30 cellular contexts compared by ENCODE assay signal in genomic region chr5:163910226-163910625, GRCh38.
"Had no signal": no experiment of that assay in that cellular context is flagged by ENCODE, and none has a peak within 500 bp of the region (broad histone marks: within the 10 kb centered on the region; RNA-seq: fewer than 3 reads in every experiment).

No MANE protein-coding gene starts in this region.

- H2AFZ ChIP-seq: neural progenitor cell had no signal

- H3K27ac ChIP-seq: left ventricle myocardium inferior, neural progenitor cell, neutrophil, ovary, skin epidermis, stomach, testis, thyroid gland, transverse colon, upper lobe of left lung, vagina had no signal

- H3K9me3 Mint-ChIP-seq: immature natural killer cell, natural killer cell, nephron progenitor cell, neural progenitor cell had no signal

- H3K4me2 ChIP-seq: neural progenitor cell had no signal

- H3K4me1 ChIP-seq: left ventricle myocardium inferior, neural progenitor cell, stomach, testis, thyroid gland, upper lobe of left lung, vagina had no signal

- H3K27me3 Mint-ChIP-seq: naive B cell; progenitor cell of endocrine pancreas; stimulated activated naive B cell treated with anti-CD40 and anti-IgM and Interleukin-4, amounts not matched to agents 10 μg/mL and 1 μg/mL and 100 μg/mL, for 72 hours had no signal

- H3K27ac Mint-ChIP-seq: immature natural killer cell; mesothelial cell of epicardium; natural killer cell; nephron progenitor cell; neural progenitor cell; progenitor cell of endocrine pancreas; stimulated activated naive B cell treated with anti-CD40 and anti-IgM and Interleukin-4, amounts not matched to agents 10 μg/mL and 1 μg/mL and 100 μg/mL, for 72 hours had no signal

- H3K9ac ChIP-seq: neural progenitor cell had no signal

- H3K36me3 ChIP-seq: left ventricle myocardium inferior, neural progenitor cell, neutrophil, ovary, stomach, thyroid gland, transverse colon, upper lobe of left lung, vagina had no signal

- ATAC-seq: left colon; natural killer cell; right cardiac atrium; sciatic nerve; stimulated activated naive B cell treated with anti-CD40 and anti-IgM and Interleukin-4, amounts not matched to agents 10 μg/mL and 1 μg/mL and 100 μg/mL, for 72 hours; stimulated activated naive CD8-positive, alpha-beta T cell treated with anti-CD3 and anti-CD28 coated beads, Interleukin-15, Interleukin-2, amounts not matched to agents 100 U/mL and 50 U/mL, for 24 hours had no signal

- H3K4me3 Mint-ChIP-seq: immature natural killer cell; mesothelial cell of epicardium; natural killer cell; nephron progenitor cell; neural progenitor cell; stimulated activated naive B cell treated with anti-CD40 and anti-IgM and Interleukin-4, amounts not matched to agents 10 μg/mL and 1 μg/mL and 100 μg/mL, for 72 hours had no signal

- H3K27me3 ChIP-seq: neural progenitor cell, neutrophil, ovary, stomach, testis, thyroid gland, transverse colon, upper lobe of left lung, vagina had no signal

- H3K4me3 ChIP-seq: left ventricle myocardium inferior, lung, neural progenitor cell, ovary, skin epidermis, stomach, testis, thyroid gland, transverse colon, upper lobe of left lung, vagina had no signal

- H3K9me3 ChIP-seq: neutrophil, ovary, testis, thyroid gland, transverse colon, upper lobe of left lung, vagina had no signal

- DNase-seq: immature natural killer cell; kidney; left colon; left ventricle myocardium inferior; mesendoderm; naive B cell; natural killer cell; nephron progenitor cell; occipital lobe; ovary; right cardiac atrium; stimulated activated CD4-positive, alpha-beta T cell treated with anti-CD3 and anti-CD28 coated beads, Interleukin-12 subunit alpha, Interleukin-12 subunit beta, amount 100 ng/mL, for 4 hours; stimulated activated CD4-positive, alpha-beta T cell treated with anti-CD3 and anti-CD28 coated beads, Interleukin-15, amount 100 ng/mL, for 24 hours; stimulated activated CD4-positive, alpha-beta T cell treated with anti-CD3 and anti-CD28 coated beads, Interleukin-2, amount 100 ng/mL, for 24 hours; stimulated activated CD4-positive, alpha-beta T cell treated with anti-CD3 and anti-CD28 coated beads, Interleukin-4, amount 100 ng/mL, for 1 hour; stimulated activated naive B cell treated with anti-CD40 and anti-IgM and Interleukin-4, amounts not matched to agents 10 μg/mL and 1 μg/mL and 100 μg/mL, for 72 hours; stimulated activated naive CD8-positive, alpha-beta T cell treated with anti-CD3 and anti-CD28 coated beads, Interleukin-15, Interleukin-2, amounts not matched to agents 100 U/mL and 50 U/mL, for 24 hours; stomach; testis; thyroid gland; transverse colon; upper lobe of left lung had no signal
